20 cellular contexts compared by ENCODE assay signal in genomic region chr4:167088115-167088514, GRCh38.
DNase-seq lines count a peak whose midpoint lies in the region; ATAC-seq, FAIRE-seq and TF ChIP-seq lines count a peak whose summit lies in the region.
"Had no signal": no experiment of that assay in that cellular context is flagged by ENCODE, and none has a peak within 500 bp of the region (broad histone marks: within the 10 kb centered on the region; RNA-seq: fewer than 3 reads in every experiment).

No MANE protein-coding gene starts in this region.

- H3K9ac ChIP-seq in GM12878 (ENCODE audit: control insufficient read depth, insufficient read depth, low read length) = no peak overlapping the region

- H3K4me1 ChIP-seq in GM12878 (ENCODE audit: control insufficient read depth, insufficient read depth, low read length) = no peaks in the 10 kb centered on the region; the same call in 1 of the 2 replicates
- H3K4me1 ChIP-seq: body of pancreas, tibial artery had no signal

- TF ChIP-seq CTCF in GM12878 (IDR thresholded peaks at IDR 0.05 in 2 of 3, conservative IDR thresholded peaks at IDR 0.05 in 1 of 3; ENCODE audit: control insufficient read depth in 2 of 3, extremely low read depth in 1 of 3, insufficient read depth in 1 of 3, low read depth in 3 of 3, low read length in 3 of 3) = no peak

- TF ChIP-seq EP300 in GM12878 (IDR thresholded peaks at IDR 0.05; ENCODE audit: borderline replicate concordance in 1 of 2, control insufficient read depth in 1 of 2, low read depth in 2 of 2, low read length in 2 of 2) = no peak

- BruUV-seq in GM12878 (replicated peaks; lab: Mats Ljungman, UMichigan) = no TSS peak

- intact Hi-C loops in GM12878 (cut with micrococcal nuclease; ENCODE audit: unreplicated experiment) = no loop called here

- no peaks in the 10 kb centered on the region for H3K36me3 ChIP-seq in GM12878 (ENCODE audit: control insufficient read depth in 2 of 2, insufficient read depth in 2 of 2, low read length in 1 of 2)
- H3K36me3 ChIP-seq: tibial artery had no signal

- DNase-seq in GM12878 (ENCODE audit: low read depth, low spot score) (peak; percentile 31), occipital lobe (lab: John Stamatoyannopoulos, UW) (no peak), glomerular visceral epithelial cell (ENCODE audit: extremely low spot score) (no peak), GM12892 (ENCODE audit: insufficient read length) (no peak), DMS114 treated with DMSO at 0.1 percent for 48 hours (lab: John Stamatoyannopoulos, UW; ENCODE audit: unreplicated experiment) (no peak)
- DNase-seq: activated B cell treated with CpG ODN at 0.5 μM for 24 hours; activated CD8-positive, alpha-beta memory T cell treated with anti-CD3 and anti-CD28 coated beads for 24 hours; body of pancreas; Calu3; SHP77 treated with DMSO at 0.1 percent for 48 hours; stimulated activated naive CD4-positive, alpha-beta T cell treated with Interleukin-2 at 50 U/mL for 16 hours; tibial artery had no signal

- SMC1A ChIA-PET in GM12878 (lab: Charles Lee; ENCODE audit: uncharacterized antibody, unreplicated experiment) = interaction anchor here (0.6 to 1.6 kb wide), 3 partner anchors 11 to 712 kb away, joined by 3 to 5 read pairs (median 3); no protein-coding TSS in a partner anchor

- TF ChIP-seq RAD21 in GM12878 (IDR thresholded peaks at IDR 0.05; ENCODE audit: insufficient read depth, low read depth, low read length) = no peak

- POLR2A ChIA-PET in GM12878 (lab: Charles Lee) = no interaction called here

- no peaks in the 10 kb centered on the region for H3K79me2 ChIP-seq in GM12878 (ENCODE audit: control insufficient read depth, insufficient read depth, low read length)

- CTCF ChIA-PET in GM12878 (lab: Yijun Ruan, JAX) = interaction anchor here (0.6 to 0.9 kb wide), 2 partner anchors 66 to 240 kb away, joined by 3 to 4 read pairs; no protein-coding TSS in a partner anchor

- no peak overlapping the region for H2AFZ ChIP-seq in GM12878 (ENCODE audit: control insufficient read depth, low read depth, low read length)

- FAIRE-seq in GM12878 (lab: Jason Lieb, UNC) = no peak
- FAIRE-seq in GM12892 (lab: Jason Lieb, UNC) = no peak
- FAIRE-seq: endometrium, islet of Langerhans, K562 had no signal

- in situ Hi-C loops in GM12878 (cut with MboI) = no loop called here

- H3K9me3 ChIP-seq in GM12878 (replicated peaks; ENCODE audit: control insufficient read depth, insufficient read depth, low read length) = no peaks in the 10 kb centered on the region
- H3K9me3 ChIP-seq: body of pancreas, tibial artery had no signal

- ATAC-seq in GM18870 (IDR thresholded peaks at IDR 0.05; ENCODE audit: unreplicated experiment) = peak; percentile 82
- peak; percentile 84 for ATAC-seq in HG02759 (IDR thresholded peaks at IDR 0.05; ENCODE audit: unreplicated experiment)
- peak; percentile 66 for ATAC-seq in HG03342 (IDR thresholded peaks at IDR 0.05; ENCODE audit: unreplicated experiment)
- ATAC-seq in GM12878 = peak; percentile 97
- ATAC-seq: body of pancreas, K562, sciatic nerve had no signal

- RAD21 ChIA-PET in GM12878 (lab: Charles Lee; ENCODE audit: unreplicated experiment) = interaction anchor here (1.8 kb wide), 1 partner anchor 12 kb away, joined by 5 read pairs; no protein-coding TSS in a partner anchor

- no peak overlapping the region for H3K27ac ChIP-seq in GM12878 (ENCODE audit: control insufficient read depth, insufficient read depth)
- H3K27ac ChIP-seq: body of pancreas, tibial artery had no signal

- no peak overlapping the region for H3K4me3 ChIP-seq in GM12878
- H3K4me3 ChIP-seq: body of pancreas, K562, lung, tibial artery had no signal

- no peaks in the 10 kb centered on the region for H3K27me3 ChIP-seq in GM12878 (replicated peaks in 1 of 2; ENCODE audit: control insufficient read depth in 2 of 2, insufficient read depth in 2 of 2, low read length in 1 of 2)
- H3K27me3 ChIP-seq: body of pancreas, tibial artery had no signal

- H4K20me1 ChIP-seq in GM12878 (ENCODE audit: control insufficient read depth, insufficient read depth) = no peaks in the 10 kb centered on the region

- no peak for TF ChIP-seq POLR2A in GM12878 (IDR thresholded peaks at IDR 0.05; ENCODE audit: low read depth, low read length)
- TF ChIP-seq POLR2A in GM12892 (IDR thresholded peaks at IDR 0.05; ENCODE audit: low read depth, low read length) = no peak

- no peak overlapping the region for H3K4me2 ChIP-seq in GM12878 (ENCODE audit: control insufficient read depth, insufficient read depth)

TF ChIP-seq in GM12878, 131 proteins besides CTCF, POLR2A, EP300 and RAD21:
- TF ChIP-seq IRF5 (IDR thresholded peaks at IDR 0.05; ENCODE audit: borderline replicate concordance) (no peak), RUNX3 (IDR thresholded peaks at IDR 0.05; ENCODE audit: low read length) (peak; percentile 83), IKZF1 (conservative IDR thresholded peaks at IDR 0.05) (no peak), POU2F2 (IDR thresholded peaks at IDR 0.05; ENCODE audit: borderline replicate concordance, low read depth, low read length) (peak; percentile 92; the same call in 2 of the 3 replicates)
